10 cellular contexts compared by ENCODE assay signal in the genomic region with DNA sequence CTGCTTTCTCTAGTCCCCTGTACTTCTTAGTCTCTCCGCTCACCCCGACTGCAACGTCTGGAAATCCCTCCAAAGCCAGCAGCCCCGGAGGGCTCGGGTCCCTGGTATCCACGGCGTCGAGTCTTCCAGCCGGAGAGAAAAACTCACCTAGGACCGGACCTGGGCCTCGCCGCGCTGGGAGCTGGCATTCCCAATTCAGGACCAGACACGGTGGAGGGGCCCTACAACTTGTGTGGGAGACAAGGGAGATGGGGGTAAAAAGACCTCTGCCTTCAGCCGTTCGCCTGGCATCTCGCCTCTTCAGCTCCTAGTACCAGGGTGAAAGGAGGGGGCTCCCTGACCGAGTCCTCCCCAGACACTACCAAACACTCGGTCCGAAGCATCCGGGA.
DNase-seq lines count a peak whose midpoint lies in the region; ATAC-seq, FAIRE-seq and TF ChIP-seq lines count a peak whose summit lies in the region.
"Had no signal": no experiment of that assay in that cellular context is flagged by ENCODE, and none has a peak within 500 bp of the region (broad histone marks: within the 10 kb centered on the region; RNA-seq: fewer than 3 reads in every experiment).

No MANE protein-coding gene starts in this region.

- H3K9ac ChIP-seq in H1 (replicated peaks in 1 of 4; ENCODE audit: extremely low read depth in 1 of 4, low read depth in 3 of 4, low read length in 3 of 4) (peak overlapping the region in 3 of 4 experiments; percentile 19 to 58 (median 48); a peak in 6 of 7 replicates), neuronal stem cell (ENCODE audit: low read depth, low read length, poor library complexity) (peak overlapping the region; percentile 65)

- H3K18ac ChIP-seq in H1 (ENCODE audit: extremely low read depth, low read length) (0 out of 2 replicates have a peak overlapping the region, but pooled peaks have one; percentile 13), neuronal stem cell (ENCODE audit: low read length) (peak overlapping the region; percentile 54)

- H2AK5ac ChIP-seq in H1 (ENCODE audit: low read depth, low read length) (no peak overlapping the region), neuronal stem cell (ENCODE audit: low read depth, low read length) (no peak overlapping the region)

- no peak overlapping the region for H3K56ac ChIP-seq in H1 (replicated peaks; ENCODE audit: insufficient read length, low read depth, low read length)

- DNase-seq in D341Med (ENCODE audit: low spot score), result peak; percentile 45
- no peak for DNase-seq in NB4 (ENCODE audit: low read depth)
- DNase-seq in H1 (ENCODE audit: low read depth in 1 of 2, low spot score in 2 of 2), result peak in 1 of 2 experiments; percentile 67
- DNase-seq in neuronal stem cell (ENCODE audit: low spot score), result no peak
- DNase-seq in SKM-1 treated with dmso at 0.1 percent for 144 hours (lab: John Stamatoyannopoulos, UW; ENCODE audit: unreplicated experiment), result no peak
- DNase-seq: left ventricle myocardium superior, NCI-H1417, stomach had no signal

- peaks cover 18% of the 10 kb centered on the region for H3K23me2 ChIP-seq in H1 (ENCODE audit: low read depth, low read length)

- H3K14ac ChIP-seq in H1 (ENCODE audit: insufficient read length), result no peak overlapping the region
- H3K14ac ChIP-seq in neuronal stem cell (ENCODE audit: low read length), result no peak overlapping the region

- H3K27me3 ChIP-seq in H1 (replicated peaks in 1 of 4; ENCODE audit: control insufficient read depth in 3 of 4, extremely low read depth in 1 of 4, insufficient read depth in 3 of 4, low read length in 3 of 4) (peaks cover 0 to 2% (median under 1%) of the 10 kb centered on the region in 4 experiments; a peak in 3 of 7 replicates), neuronal stem cell (ENCODE audit: control insufficient read depth in 3 of 3, insufficient read depth in 3 of 3, low read depth in 1 of 3, low read length in 3 of 3) (peaks cover 0 to 8% (median 0%) of the 10 kb centered on the region in 3 experiments)

- H4K20me1 ChIP-seq in H1 (replicated peaks in 1 of 2; ENCODE audit: control insufficient read depth in 1 of 2, insufficient read depth in 2 of 2, low read length in 2 of 2), result no peaks in the 10 kb centered on the region

- TF ChIP-seq POLR2A in NB4 (IDR thresholded peaks at IDR 0.05; ENCODE audit: extremely low read depth, insufficient read length), result no peak
- no peak; a peak in 1 of 3 replicates for TF ChIP-seq POLR2A in H1 (IDR thresholded peaks at IDR 0.05; ENCODE audit: control extremely low read depth in 1 of 2, low read depth in 2 of 2, low read length in 2 of 2)

- no peak overlapping the region for H2BK5ac ChIP-seq in H1 (ENCODE audit: low read depth, low read length)
- no peak overlapping the region for H2BK5ac ChIP-seq in neuronal stem cell (ENCODE audit: low read length)

- H3K36me3 ChIP-seq in H1 (ENCODE audit: control insufficient read depth in 2 of 4, insufficient read depth in 4 of 4, low read length in 3 of 4), result no peaks in the 10 kb centered on the region
- no peaks in the 10 kb centered on the region for H3K36me3 ChIP-seq in neuronal stem cell (replicated peaks in 1 of 2; ENCODE audit: control insufficient read depth in 2 of 2, insufficient read depth in 2 of 2, low read length in 2 of 2)
- H3K36me3 ChIP-seq: stomach had no signal

- no peak overlapping the region for H2BK20ac ChIP-seq in H1 (ENCODE audit: low read length)

- TF ChIP-seq EP300 in H1 (IDR thresholded peaks at IDR 0.05; ENCODE audit: borderline replicate concordance in 1 of 2, low read depth in 2 of 2, low read length in 2 of 2), result no peak

- ATAC-seq in GM18517 (IDR thresholded peaks at IDR 0.05; ENCODE audit: unreplicated experiment), result no peak
- no peak for ATAC-seq in GM18861 (IDR thresholded peaks at IDR 0.05; ENCODE audit: unreplicated experiment)

- no peak for TF ChIP-seq RAD21 in H1 (IDR thresholded peaks at IDR 0.05 in 1 of 2, conservative IDR thresholded peaks at IDR 0.05 in 1 of 2; ENCODE audit: low read depth in 2 of 2, low read length in 2 of 2)

- 4% methylated on average over 10 of the region's 21 CpGs; no CpG with 5 or more reads in 1 of the 2 experiments for WGBS in H1 (ENCODE audit: extremely low coverage in 1 of 2, insufficient coverage in 1 of 2, insufficient read length in 1 of 2, insufficient replicate concordance in 2 of 2, low coverage in 1 of 2, low lambda C conversion rate in 2 of 2, missing lambda C conversion rate in 1 of 2), 2 experiments
- WGBS in neuronal stem cell (ENCODE audit: extremely low coverage in 2 of 2, insufficient read length in 2 of 2, insufficient replicate concordance in 1 of 2), 2 donors, result no CpG with 5 or more reads among the region's 21 CpGs

- TF ChIP-seq CTCF in NB4 (IDR thresholded peaks at IDR 0.05; ENCODE audit: low read depth, low read length), result no peak
- TF ChIP-seq CTCF in H1 (IDR thresholded peaks at IDR 0.05; ENCODE audit: control extremely low read depth in 1 of 3, insufficient read depth in 1 of 3, low read depth in 1 of 3, low read length in 3 of 3), result no peak

- H3K4ac ChIP-seq in H1 (replicated peaks; ENCODE audit: insufficient read length, low read depth, low read length), result no peak overlapping the region
- no peak overlapping the region for H3K4ac ChIP-seq in neuronal stem cell (ENCODE audit: low read length)

- H2BK12ac ChIP-seq in H1 (ENCODE audit: low read depth, low read length) (peak overlapping the region; percentile 62; the same call in 1 of the 2 replicates), neuronal stem cell (ENCODE audit: low read length) (no peak overlapping the region)

- no peak overlapping the region for H4K5ac ChIP-seq in H1 (ENCODE audit: insufficient read length, low read depth, low read length)

- H4K8ac ChIP-seq in H1 (ENCODE audit: extremely low read depth, insufficient read depth, low read length) (no peak overlapping the region), neuronal stem cell (ENCODE audit: low read depth, low read length) (no peak overlapping the region)

- H3K4me3 ChIP-seq in NB4 (ENCODE audit: low read depth, low read length), result peak overlapping the region; percentile 27
- H3K4me3 ChIP-seq in H1 (ENCODE audit: extremely low read depth in 1 of 4, insufficient read depth in 2 of 4, low read depth in 3 of 4, low read length in 4 of 4), result peak overlapping the region; percentile 69 to 97 (median 74)
- peak overlapping the region; percentile 77 to 78 for H3K4me3 ChIP-seq in neuronal stem cell (ENCODE audit: low read length in 2 of 2)
- H3K4me3 ChIP-seq: stomach had no signal

- FAIRE-seq in H1 (lab: Jason Lieb, UNC), result no peak

- H4K91ac ChIP-seq in H1 (replicated peaks; ENCODE audit: insufficient read length, low read length) (no peak overlapping the region), neuronal stem cell (ENCODE audit: low read depth, low read length, poor library complexity) (no peak overlapping the region)

- H3K9me3 ChIP-seq in H1 (ENCODE audit: insufficient read depth in 2 of 2, low read depth in 1 of 2, low read length in 1 of 2) (no peaks in the 10 kb centered on the region), neuronal stem cell (replicated peaks in 1 of 2; ENCODE audit: control insufficient read depth in 2 of 2, insufficient read depth in 1 of 2, low read depth in 1 of 2, low read length in 2 of 2) (no peaks in the 10 kb centered on the region)

- H2AFZ ChIP-seq in H1 (ENCODE audit: low read length) (peak overlapping the region; percentile 88), neuronal stem cell (ENCODE audit: low read length) (peak overlapping the region; percentile 91)

- H3K4me1 ChIP-seq in H1 (replicated peaks in 1 of 4; ENCODE audit: control insufficient read depth in 3 of 4, insufficient read depth in 4 of 4, low read length in 3 of 4) (peaks cover 0 to 3% (median 1%) of the 10 kb centered on the region in 4 experiments; a peak in 4 of 7 replicates), neuronal stem cell (ENCODE audit: control insufficient read depth in 2 of 2, insufficient read depth in 1 of 2, low read depth in 1 of 2, low read length in 2 of 2) (peaks cover 10% of the 10 kb centered on the region in 2 donors)

- H2BK120ac ChIP-seq in H1 (replicated peaks; ENCODE audit: low read depth, low read length), result no peak overlapping the region
- H2BK120ac ChIP-seq in neuronal stem cell (ENCODE audit: low read depth, low read length), result peak overlapping the region; percentile 3

- H3K79me1 ChIP-seq in H1 (ENCODE audit: low read depth, low read length) (no peaks in the 10 kb centered on the region), neuronal stem cell (ENCODE audit: low read depth, low read length) (no peaks in the 10 kb centered on the region)

- POLR2A ChIA-PET in H1 (lab: Charles Lee; ENCODE audit: partially characterized antibody), result interaction anchor here (0.7 to 2.0 kb wide), 14 partner anchors 9 to 143 kb away, joined by 3 to 10 read pairs (median 4); no protein-coding TSS in a partner anchor

- H3K23ac ChIP-seq in H1 (ENCODE audit: insufficient read length) (no peak overlapping the region), neuronal stem cell (ENCODE audit: low read depth, low read length, poor library complexity) (no peak overlapping the region)

- H3K4me2 ChIP-seq in H1 (ENCODE audit: insufficient read depth in 1 of 2, low read depth in 2 of 2, low read length in 2 of 2) (peak overlapping the region; percentile 88 to 97), neuronal stem cell (ENCODE audit: insufficient read depth, low read length, poor library complexity, severe bottlenecking) (peak overlapping the region; percentile 45)

- CTCF ChIA-PET in H1 (lab: Charles Lee; ENCODE audit: partially characterized antibody), result interaction anchor here (0.9 to 1.7 kb wide), 6 partner anchors 14 to 237 kb away, joined by 3 to 8 read pairs (median 4); no protein-coding TSS in a partner anchor

- H3K27ac ChIP-seq in H1 (ENCODE audit: low read depth, low read length), result peak overlapping the region; percentile 40; the same call in 1 of the 2 replicates
- H3K27ac ChIP-seq in neuronal stem cell (replicated peaks; ENCODE audit: low read length), result no peak overlapping the region
- H3K27ac ChIP-seq: stomach had no signal

- no peaks in the 10 kb centered on the region; a peak in 1 of 4 replicates for H3K79me2 ChIP-seq in H1 (ENCODE audit: control insufficient read depth in 1 of 2, insufficient read depth in 2 of 2, low read length in 2 of 2)

- H2BK15ac ChIP-seq in H1 (ENCODE audit: low read length), result peak overlapping the region; percentile 46; the same call in 1 of the 2 replicates
- H2BK15ac ChIP-seq in neuronal stem cell (ENCODE audit: low read length), result no peak overlapping the region

TF ChIP-seq in H1, 55 proteins besides CTCF, POLR2A, EP300 and RAD21 (continues in another document):
- TF ChIP-seq, protein P1, sequence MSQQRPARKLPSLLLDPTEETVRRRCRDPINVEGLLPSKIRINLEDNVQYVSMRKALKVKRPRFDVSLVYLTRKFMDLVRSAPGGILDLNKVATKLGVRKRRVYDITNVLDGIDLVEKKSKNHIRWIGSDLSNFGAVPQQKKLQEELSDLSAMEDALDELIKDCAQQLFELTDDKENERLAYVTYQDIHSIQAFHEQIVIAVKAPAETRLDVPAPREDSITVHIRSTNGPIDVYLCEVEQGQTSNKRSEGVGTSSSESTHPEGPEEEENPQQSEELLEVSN (IDR thresholded peaks at IDR 0.05), result no peak
- no peak for TF ChIP-seq HDAC6 (IDR thresholded peaks at IDR 0.05; ENCODE audit: low read depth, low read length)
- TF ChIP-seq, protein P2, sequence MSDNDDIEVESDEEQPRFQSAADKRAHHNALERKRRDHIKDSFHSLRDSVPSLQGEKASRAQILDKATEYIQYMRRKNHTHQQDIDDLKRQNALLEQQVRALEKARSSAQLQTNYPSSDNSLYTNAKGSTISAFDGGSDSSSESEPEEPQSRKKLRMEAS (IDR thresholded peaks at IDR 0.05), result no peak

Comparison
In these comparisons a context has a peak if more than half of its experiments do, and no peak if none do; other contexts are left out.
1. H3K4me3 ChIP-seq: peak in every context shown above with its lines; median percentile 78 in neuronal stem cell; 74 in H1; 27 in NB4.